ENCODE assay signal across 16 cellular contexts in genomic region chr4:88511236-88511635, GRCh38. TPM values are rescaled to one million over a fixed set of nuclear protein-coding genes. Genes with fewer than 3 reads are reported as not detected.
DNase-seq lines count a peak whose midpoint lies in the region; ATAC-seq, FAIRE-seq and TF ChIP-seq lines count a peak whose summit lies in the region.
"Had no signal": no experiment of that assay in that cellular context is flagged by ENCODE, and none has a peak within 500 bp of the region (broad histone marks: within the 10 kb centered on the region; RNA-seq: fewer than 3 reads in every experiment).

No MANE protein-coding gene starts in this region.

- DNase-seq in Calu3 (peak; percentile 4), M059J (ENCODE audit: low read depth) (peak; percentile 16), dermis blood vessel endothelial cell (peak; percentile 27), kidney tubule cell (ENCODE audit: low spot score) (peak; percentile 65), D721Med (ENCODE audit: insufficient read length, low spot score) (no peak)
- DNase-seq in activated T-cell treated with anti-CD3 and anti-CD28 coated beads, Interleukin-2, amount 50 U/mL, for 48 hours: no peak
- DNase-seq: CD8-positive, alpha-beta T cell; DMS153; DMS79; GDM1; H9 had no signal

- H3K36me3 Mint-ChIP-seq in Calu3 (ENCODE audit: insufficient read depth, unreplicated experiment): no peaks in the 10 kb centered on the region
- H3K36me3 Mint-ChIP-seq: CD8-positive, alpha-beta T cell had no signal

- BruUV-seq in Calu3 (replicated peaks; lab: Mats Ljungman, UMichigan): no TSS peak

- H3K27me3 Mint-ChIP-seq in Calu3 (ENCODE audit: unreplicated experiment): no peaks in the 10 kb centered on the region

- no peak for ATAC-seq in GM18861 (IDR thresholded peaks at IDR 0.05; ENCODE audit: unreplicated experiment)
- ATAC-seq: CD8-positive, alpha-beta T cell had no signal

- intact Hi-C loops in Calu3 (cut with micrococcal nuclease; ENCODE audit: unreplicated experiment): no loop called here

- no peaks in the 10 kb centered on the region for H3K9me3 Mint-ChIP-seq in Calu3 (ENCODE audit: low read depth, unreplicated experiment)
- H3K9me3 Mint-ChIP-seq: CD8-positive, alpha-beta T cell; H9 had no signal

- TF ChIP-seq CTCF in Calu3 (IDR thresholded peaks at IDR 0.05; ENCODE audit: unreplicated experiment) (no peak), D721Med (IDR thresholded peaks at IDR 0.05; ENCODE audit: insufficient read depth, missing control alignments) (no peak)

- no peak overlapping the region for H3K27ac Mint-ChIP-seq in Calu3 (ENCODE audit: unreplicated experiment)
- H3K27ac Mint-ChIP-seq: B cell; CD8-positive, alpha-beta T cell; H9 had no signal

- CTCF ChIA-PET in Calu3 (lab: Charles Lee): no interaction called here

- H3K4me3 Mint-ChIP-seq in Calu3 (ENCODE audit: low read depth, unreplicated experiment): no peak overlapping the region
- H3K4me3 Mint-ChIP-seq: B cell; CD8-positive, alpha-beta T cell; H9 had no signal

- no peak for FAIRE-seq in D721Med (lab: Jason Lieb, UNC)
- FAIRE-seq: GM12892, GM18507, H1 had no signal

- no peaks in the 10 kb centered on the region for H3K4me1 Mint-ChIP-seq in Calu3 (ENCODE audit: low read depth, unreplicated experiment)
- H3K4me1 Mint-ChIP-seq: B cell, H9 had no signal

RNA-seq across cellular contexts. Expression of gene PYURF, which starts 12.3 kb away (rescaled TPM):
- total RNA-seq in Calu3 (2022) (37.9 and 39.0 TPM in 2 replicates), dermis blood vessel endothelial cell (64.4 and 78.1 TPM in 2 replicates)
- 70.0 and 107 TPM in 2 replicates for total RNA-seq in M059J (2014; rRNA removed; shearing (Covaris generic))

RNA-seq across cellular contexts. Expression of gene HERC5, which starts 54.3 kb away (rescaled TPM):
- total RNA-seq in Calu3 (2022): 20.1 and 44.2 TPM in 2 replicates
- 44.4 and 59.8 TPM in 2 replicates for total RNA-seq in M059J (2014; rRNA removed; shearing (Covaris generic))
- total RNA-seq in dermis blood vessel endothelial cell: 6.7 and 9.7 TPM in 2 replicates

Comparison
In these comparisons a context has a peak if more than half of its experiments do, and no peak if none do; other contexts are left out.
1. DNase-seq: peak in Calu3 (single experiment), M059J (single experiment), dermis blood vessel endothelial cell (single experiment) and kidney tubule cell (single experiment); none in D721Med (single experiment) and activated T-cell treated with anti-CD3 and anti-CD28 coated beads, Interleukin-2, amount 50 U/mL, for 48 hours (0 of 2).